14 cellular contexts compared by ENCODE assay signal in the genomic region with DNA sequence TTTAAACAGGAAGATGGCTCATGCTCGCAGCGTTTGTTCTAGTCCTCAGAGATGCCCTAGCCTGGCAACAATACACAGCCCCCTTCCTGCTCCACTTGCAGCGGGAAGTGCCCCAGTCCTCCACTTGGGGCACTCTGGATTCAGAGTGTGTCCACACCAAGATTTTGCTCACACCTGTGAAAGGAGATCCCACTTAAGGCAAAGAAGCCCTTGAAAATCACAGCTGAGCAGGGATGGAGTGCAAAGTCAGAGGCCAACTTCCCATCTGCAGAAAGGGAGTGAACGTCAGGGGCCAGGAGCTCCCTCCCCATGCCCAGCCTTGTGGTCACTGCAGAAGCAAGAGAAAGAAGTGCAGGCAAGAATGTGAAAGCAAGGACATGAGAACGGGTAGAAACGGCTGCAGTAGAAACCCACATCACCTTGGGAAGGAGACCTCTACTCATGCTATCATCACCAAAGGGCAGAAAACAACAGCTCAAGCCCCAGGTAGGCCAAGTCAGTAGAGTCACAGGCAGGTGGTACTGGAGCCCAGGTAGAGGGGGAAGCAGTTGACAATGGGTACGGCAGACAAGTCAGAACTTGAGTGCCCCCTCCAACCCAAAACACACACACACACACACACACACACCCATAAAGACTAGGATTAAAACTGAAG.
"Had no signal": no experiment of that assay in that cellular context is flagged by ENCODE, and none has a peak within 500 bp of the region (broad histone marks: within the 10 kb centered on the region; RNA-seq: fewer than 3 reads in every experiment).

No MANE protein-coding gene starts in this region.

- H3K27me3 ChIP-seq: neutrophil had no signal

- ATAC-seq: gastroesophageal sphincter; heart right ventricle; left lung; naive thymus-derived CD8-positive, alpha-beta T cell had no signal

- H3K9me3 ChIP-seq: left lung, neutrophil, tibial artery had no signal

- H3K27me3 Mint-ChIP-seq: activated naive CD4-positive, alpha-beta T cell treated with anti-CD3 and anti-CD28 coated beads, Interleukin-2, amount 10 ng/mL, durations not matched to agents 7 days and 5 days had no signal

- H3K36me3 ChIP-seq: gastroesophageal sphincter, heart right ventricle, left lung, neutrophil, tibial artery had no signal

- H3K4me1 ChIP-seq: gastroesophageal sphincter, heart right ventricle, left lung, tibial artery had no signal

- H3K36me3 Mint-ChIP-seq: activated naive CD4-positive, alpha-beta T cell treated with anti-CD3 and anti-CD28 coated beads, Interleukin-2, amount 10 ng/mL, durations not matched to agents 7 days and 5 days; naive thymus-derived CD8-positive, alpha-beta T cell had no signal

- H3K4me1 Mint-ChIP-seq: activated naive CD4-positive, alpha-beta T cell treated with anti-CD3 and anti-CD28 coated beads, Interleukin-2, amount 10 ng/mL, durations not matched to agents 7 days and 5 days; naive thymus-derived CD8-positive, alpha-beta T cell had no signal

- FAIRE-seq: astrocyte, keratinocyte had no signal

- H3K27ac Mint-ChIP-seq: activated naive CD4-positive, alpha-beta T cell treated with anti-CD3 and anti-CD28 coated beads, Interleukin-2, amount 10 ng/mL, durations not matched to agents 7 days and 5 days; activated T-helper 2 cell treated with anti-CD3 and anti-CD28 coated beads, Interferon-gamma antibody, Interleukin-2, Interleukin-4, amounts not matched to agents 10 μg/mL and 5 μg/mL and 100 μg/mL, durations not matched to agents 14 hours and 24 hours and 36 hours; naive thymus-derived CD8-positive, alpha-beta T cell had no signal

- H3K4me3 ChIP-seq: gastroesophageal sphincter, heart right ventricle, left lung, tibial artery had no signal

- DNase-seq: activated naive CD4-positive, alpha-beta T cell treated with anti-CD3 and anti-CD28 coated beads, Interleukin-2, amount 10 ng/mL, durations not matched to agents 7 days and 5 days; erythroblast; heart right ventricle; left lung; stimulated activated CD4-positive, alpha-beta T cell treated with anti-CD3 and anti-CD28 coated beads, Interleukin-15, amount 100 ng/mL, for 24 hours; stimulated activated CD4-positive, alpha-beta T cell treated with anti-CD3 and anti-CD28 coated beads, Interleukin-4, amount 100 ng/mL, for 1 hour; stimulated activated naive CD4-positive, alpha-beta T cell; tibial artery had no signal

- H3K27ac ChIP-seq: gastroesophageal sphincter, heart right ventricle, left lung, neutrophil, tibial artery had no signal

- H3K9me3 Mint-ChIP-seq: activated naive CD4-positive, alpha-beta T cell treated with anti-CD3 and anti-CD28 coated beads, Interleukin-2, amount 10 ng/mL, durations not matched to agents 7 days and 5 days; activated T-helper 2 cell treated with anti-CD3 and anti-CD28 coated beads, Interferon-gamma antibody, Interleukin-2, Interleukin-4, amounts not matched to agents 10 μg/mL and 5 μg/mL and 100 μg/mL, durations not matched to agents 14 hours and 24 hours and 36 hours had no signal

- H3K4me3 Mint-ChIP-seq: activated naive CD4-positive, alpha-beta T cell treated with anti-CD3 and anti-CD28 coated beads, Interleukin-2, amount 10 ng/mL, durations not matched to agents 7 days and 5 days; naive thymus-derived CD8-positive, alpha-beta T cell had no signal
